Comparison of ENCODE assay signal across 8 cellular contexts in the genomic region with DNA sequence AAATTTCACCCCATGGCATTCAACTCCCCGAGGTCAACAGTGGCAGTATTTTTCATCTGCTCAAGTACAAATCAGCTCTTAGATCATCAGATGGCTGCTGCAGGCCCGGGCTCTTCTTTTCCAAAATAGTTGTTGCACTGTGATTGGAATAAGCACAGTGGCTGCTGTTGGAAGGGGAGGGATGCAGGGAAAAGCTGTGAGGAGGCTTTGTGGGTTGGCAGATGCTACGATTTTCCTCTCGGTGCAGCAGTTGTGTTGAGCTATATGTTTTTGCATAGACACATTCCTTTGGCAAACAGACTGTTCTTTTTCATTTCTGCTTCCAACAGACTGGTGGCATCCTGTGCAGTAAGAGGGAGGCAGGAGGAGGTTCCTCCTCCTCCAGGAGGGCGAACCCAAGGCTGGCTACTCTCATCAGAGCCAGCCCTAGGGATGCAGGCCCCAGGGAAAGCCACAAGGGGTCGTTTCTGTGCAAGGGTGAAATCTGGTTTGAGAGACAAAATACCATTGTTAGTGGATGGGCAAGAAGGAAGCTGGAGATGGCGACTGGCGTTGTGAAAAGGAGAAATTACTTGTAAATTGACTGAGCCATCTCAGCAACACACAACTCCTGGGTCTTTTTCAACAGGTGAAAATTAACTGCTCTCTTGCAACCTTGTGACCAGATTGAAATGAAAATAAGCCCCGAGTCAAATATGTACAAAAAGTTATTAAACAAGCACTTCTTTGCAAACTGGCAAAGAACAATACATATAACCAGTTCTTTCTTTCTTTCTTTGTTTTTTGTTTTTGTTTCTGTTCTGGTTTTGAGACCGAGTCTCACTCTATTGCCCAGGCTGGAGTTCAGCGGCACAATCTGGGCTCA. TPM values are rescaled to one million over a fixed set of nuclear protein-coding genes. Genes with fewer than 3 reads are reported as not detected.
A peak's percentile ranks its signal among the peaks of the same experiment; 100 is the strongest.
DNase-seq lines count a peak whose midpoint lies in the region; ATAC-seq and TF ChIP-seq lines count a peak whose summit lies in the region.

No MANE protein-coding gene starts in this region.

- H3K4me3 Mint-ChIP-seq in osteocyte (ENCODE audit: unreplicated experiment) = no peak overlapping the region

- intact Hi-C loops in thyroid gland (cut with DNase I) = loop anchor here (10.0 kb wide), 1 partner anchor 396 kb away; no protein-coding TSS in a partner anchor

- peaks cover 11% of the 10 kb centered on the region for H3K4me1 Mint-ChIP-seq in osteocyte (ENCODE audit: unreplicated experiment)

- H3K36me3 ChIP-seq in RWPE2 (ENCODE audit: low read depth) (no peaks in the 10 kb centered on the region), thyroid gland (no peaks in the 10 kb centered on the region)

- no peaks in the 10 kb centered on the region for H3K27me3 ChIP-seq in RWPE2 (ENCODE audit: insufficient read depth, poor library complexity, severe bottlenecking)
- H3K27me3 ChIP-seq in thyroid gland = no peaks in the 10 kb centered on the region

- 55% methylated on average over 11 of the region's 11 CpGs for WGBS in thyroid gland, 2 donors

- TF ChIP-seq CTCF in RWPE2 (IDR thresholded peaks at IDR 0.05; ENCODE audit: poor library complexity, severe bottlenecking) = peak; percentile 86
- TF ChIP-seq CTCF in foreskin fibroblast (IDR thresholded peaks at IDR 0.05; ENCODE audit: low read depth, low read length) = peak; percentile 95
- TF ChIP-seq CTCF in osteocyte (IDR thresholded peaks at IDR 0.05) = peak; percentile 83
- peak; percentile 12 to 76 (median 60) for TF ChIP-seq CTCF in thyroid gland (IDR thresholded peaks at IDR 0.05)

- H3K9me3 ChIP-seq in RWPE2 (ENCODE audit: severe bottlenecking) (no peaks in the 10 kb centered on the region), thyroid gland (no peaks in the 10 kb centered on the region)

- H3K9me3 Mint-ChIP-seq in osteocyte (ENCODE audit: unreplicated experiment) = no peaks in the 10 kb centered on the region

- DNase-seq in NCI-H187 (lab: John Stamatoyannopoulos, UW) (peak; percentile 18 to 30), NCI-H187 treated with DMSO at 0.1 percent for 48 hours (lab: John Stamatoyannopoulos, UW) (no peak), HuH-7.5 (ENCODE audit: low spot score) (peak; percentile 41), RWPE2 (ENCODE audit: low spot score) (no peak), foreskin fibroblast (peak; percentile 69 to 88), osteocyte (ENCODE audit: extremely low spot score, unreplicated experiment) (peak; percentile 88), thyroid gland (peak; percentile 55 to 61)
- DNase-seq in activated T-helper 9 cell treated with anti-CD3 and anti-CD28 coated beads, Interleukin-2, amount 50 U/mL, for 16 hours (ENCODE audit: low read depth) = peak; percentile 38

- peaks cover 21% of the 10 kb centered on the region for H3K4me1 ChIP-seq in RWPE2 (ENCODE audit: insufficient read depth, poor library complexity, severe bottlenecking)
- peaks cover 0 to 3% of the 10 kb centered on the region in 2 donors for H3K4me1 ChIP-seq in thyroid gland

- TF ChIP-seq POLR2A in thyroid gland (IDR thresholded peaks at IDR 0.05) = no peak

- H3K27ac ChIP-seq in RWPE2 (ENCODE audit: poor library complexity, severe bottlenecking) = no peak overlapping the region
- H3K27ac ChIP-seq in thyroid gland = no peak overlapping the region

- H3K4me3 ChIP-seq in RWPE2 (ENCODE audit: severe bottlenecking) = no peak overlapping the region
- H3K4me3 ChIP-seq in foreskin fibroblast (ENCODE audit: low read depth in 1 of 2, low read length in 2 of 2) = no peak overlapping the region
- H3K4me3 ChIP-seq in thyroid gland (replicated peaks in 1 of 3) = no peak overlapping the region

- H3K36me3 Mint-ChIP-seq in osteocyte (ENCODE audit: unreplicated experiment) = no peaks in the 10 kb centered on the region

- peak; percentile 70 for ATAC-seq in RWPE2 (ENCODE audit: low read depth)

- peak overlapping the region; percentile 16 for H3K27ac Mint-ChIP-seq in osteocyte (ENCODE audit: unreplicated experiment)

- peaks cover under 1% of the 10 kb centered on the region for H3K27me3 Mint-ChIP-seq in osteocyte (ENCODE audit: unreplicated experiment)

RNA-seq across cellular contexts. Expression of a gene that starts 26.6 kb away (rescaled TPM):
- total RNA-seq in osteocyte = 40.9 and 43.5 TPM in 2 replicates
- total RNA-seq in thyroid gland = 10 to 100 TPM in 2 of 4 donors, 1 to 10 TPM in 2; 4.3 to 16.6 (median 9.1) TPM

Comparison
In these comparisons a context has a peak if more than half of its experiments do, and no peak if none do; other contexts are left out.
1. DNase-seq: peak in NCI-H187 (2 of 2), HuH-7.5 (single experiment), activated T-helper 9 cell treated with anti-CD3 and anti-CD28 coated beads, Interleukin-2, amount 50 U/mL, for 16 hours (single experiment), foreskin fibroblast (2 of 2), osteocyte (single experiment) and thyroid gland (2 of 2); none in NCI-H187 treated with DMSO at 0.1 percent for 48 hours (single experiment) and RWPE2 (single experiment).
2. Peak in every context shown above with its lines, with median percentiles within 50 percentile points of each other: CTCF ChIP-seq.